In genomic region chr2:177243073-177243472, GRCh38 we compare ENCODE assay signal across 9 cellular contexts. TPM values are rescaled to one million over a fixed set of nuclear protein-coding genes. Genes with fewer than 3 reads are reported as not detected.
DNase-seq lines count a peak whose midpoint lies in the region; ATAC-seq and TF ChIP-seq lines count a peak whose summit lies in the region.
"Had no signal": no experiment of that assay in that cellular context is flagged by ENCODE, and none has a peak within 500 bp of the region (broad histone marks: within the 10 kb centered on the region; RNA-seq: fewer than 3 reads in every experiment).

No MANE protein-coding gene starts in this region.

- H3K4me3 ChIP-seq in ascending aorta (peak overlapping the region; percentile 23 to 34), lung (no peak overlapping the region), testis (no peak overlapping the region)

- intact Hi-C loops in ascending aorta (cut with DNase I): loop anchor here (2.0 kb wide), 1 partner anchor 30 kb away; the partner anchor contains the start of gene HNRNPA3
- intact Hi-C loops in testis (cut with DNase I; ENCODE audit: low total_unique reads): no loop called here

- H3K9me3 Mint-ChIP-seq in T-helper 2 cell treated with Interferon-gamma antibody and Interleukin-4, amounts not matched to agents 5 μg/mL and 100 μg/mL, for 36 hours: no peaks in the 10 kb centered on the region

- ATAC-seq in lung (ENCODE audit: insufficient read depth, low FRiP score) (no peak), HG03571 (IDR thresholded peaks at IDR 0.05; ENCODE audit: unreplicated experiment) (no peak)

- H3K4me3 Mint-ChIP-seq in T-helper 2 cell treated with Interferon-gamma antibody and Interleukin-4, amounts not matched to agents 5 μg/mL and 100 μg/mL, for 36 hours: no peak overlapping the region

- H3K27ac ChIP-seq in ascending aorta (peak overlapping the region; percentile 90 to 94), lung (ENCODE audit: low read depth in 1 of 2, low read length in 1 of 2) (peak overlapping the region; percentile 83 to 89), testis (peak overlapping the region; percentile 81 to 85)

- H3K4me1 ChIP-seq in ascending aorta: peaks cover 27 to 85% of the 10 kb centered on the region in 2 donors
- H3K4me1 ChIP-seq in lung (ENCODE audit: control insufficient read depth in 2 of 2, insufficient read depth in 2 of 2, low read length in 2 of 2): peaks cover 34 to 66% of the 10 kb centered on the region in 2 donors
- H3K4me1 ChIP-seq in testis: peaks cover 75% of the 10 kb centered on the region

- no peaks in the 10 kb centered on the region for H3K27me3 Mint-ChIP-seq in T-helper 2 cell treated with Interferon-gamma antibody and Interleukin-4, amounts not matched to agents 5 μg/mL and 100 μg/mL, for 36 hours (ENCODE audit: low read depth)

- no peaks in the 10 kb centered on the region for H3K36me3 ChIP-seq in ascending aorta
- H3K36me3 ChIP-seq in lung (ENCODE audit: control insufficient read depth in 2 of 2, insufficient read depth in 2 of 2, low read length in 2 of 2): no peaks in the 10 kb centered on the region
- no peaks in the 10 kb centered on the region for H3K36me3 ChIP-seq in testis (ENCODE audit: low read depth, missing control alignments)

- no peak for TF ChIP-seq POLR2A in testis (IDR thresholded peaks at IDR 0.05)

- peaks cover 65% of the 10 kb centered on the region for H3K4me1 Mint-ChIP-seq in T-helper 2 cell treated with Interferon-gamma antibody and Interleukin-4, amounts not matched to agents 5 μg/mL and 100 μg/mL, for 36 hours (ENCODE audit: low read depth)

- no peak for DNase-seq in T-helper 2 cell treated with Interferon-gamma antibody and Interleukin-4, amounts not matched to agents 5 μg/mL and 100 μg/mL, for 36 hours (ENCODE audit: low spot score)
- no peak for DNase-seq in T-helper 2 cell
- DNase-seq in ascending aorta (ENCODE audit: low spot score in 2 of 2): no peak
- no peak for DNase-seq in lung (ENCODE audit: low spot score)
- no peak for DNase-seq in testis
- DNase-seq in NCI-H446 treated with DMSO at 0.1 percent for 48 hours (lab: John Stamatoyannopoulos, UW): no peak
- DNase-seq in UCSD-AML1 (lab: John Stamatoyannopoulos, UW; ENCODE audit: unreplicated experiment): no peak
- DNase-seq: stimulated activated CD8-positive, alpha-beta memory T cell treated with anti-CD3 and anti-CD28 coated beads, Interleukin-4, amount 100 ng/mL, for 48 hours had no signal

- peaks cover 32% of the 10 kb centered on the region for H3K36me3 Mint-ChIP-seq in T-helper 2 cell treated with Interferon-gamma antibody and Interleukin-4, amounts not matched to agents 5 μg/mL and 100 μg/mL, for 36 hours (ENCODE audit: low read depth)

- TF ChIP-seq CTCF in ascending aorta (IDR thresholded peaks at IDR 0.05): no peak
- TF ChIP-seq CTCF in lung (IDR thresholded peaks at IDR 0.05; ENCODE audit: control extremely low read depth, extremely low read depth): no peak
- TF ChIP-seq CTCF in testis (IDR thresholded peaks at IDR 0.05): no peak

- H3K27ac Mint-ChIP-seq in T-helper 2 cell treated with Interferon-gamma antibody and Interleukin-4, amounts not matched to agents 5 μg/mL and 100 μg/mL, for 36 hours: peak overlapping the region; percentile 20

- H3K9me3 ChIP-seq in ascending aorta (no peaks in the 10 kb centered on the region), lung (ENCODE audit: control insufficient read depth in 2 of 2, insufficient read depth in 1 of 2, low read length in 1 of 2) (no peaks in the 10 kb centered on the region), testis (no peaks in the 10 kb centered on the region)

- 88 to 93% methylated on average over 3 of the region's 3 CpGs for WGBS in lung, 2 donors
- 81 to 82% methylated on average over 3 of the region's 3 CpGs for WGBS in testis, 2 donors

- H3K27me3 ChIP-seq in ascending aorta: no peaks in the 10 kb centered on the region
- no peaks in the 10 kb centered on the region for H3K27me3 ChIP-seq in lung (ENCODE audit: control insufficient read depth, insufficient read depth)
- no peaks in the 10 kb centered on the region for H3K27me3 ChIP-seq in testis

RNA-seq across cellular contexts. Expression of gene NFE2L2, which starts 21.5 kb away (rescaled TPM):
- total RNA-seq in ascending aorta (99.3 TPM), lung (100 to 1,000 TPM in 1 of 2 donors, 10 to 100 TPM in 1; 94.6 to 145 TPM), testis (100 to 1,000 TPM; 126 to 132 TPM)
- polyA plus RNA-seq in lung (10 to 100 TPM; 45.5 to 66.6 TPM), testis (ENCODE audit: insufficient read depth, low read depth, low replicate concordance) (72.7 TPM)

RNA-seq across cellular contexts. Expression of gene HNRNPA3, which starts 30.5 kb away (rescaled TPM):
- total RNA-seq in ascending aorta (32.9 TPM), lung (100 to 1,000 TPM; 155 to 164 TPM), testis (100 to 1,000 TPM in 1 of 2 donors, 10 to 100 TPM in 1; 81.3 to 103 TPM)
- polyA plus RNA-seq in lung (100 to 1,000 TPM; 169 to 182 TPM), testis (ENCODE audit: insufficient read depth, low read depth, low replicate concordance) (284 TPM)

Comparison
In these comparisons a context has a peak if more than half of its experiments do, and no peak if none do; other contexts are left out.
1. H3K4me3 ChIP-seq: peak in ascending aorta (2 of 2); none in lung (single experiment) and testis (0 of 2).
2. Peak in every context shown above with its lines, with median percentiles within 50 percentile points of each other: H3K27ac ChIP-seq.